In the genomic region with DNA sequence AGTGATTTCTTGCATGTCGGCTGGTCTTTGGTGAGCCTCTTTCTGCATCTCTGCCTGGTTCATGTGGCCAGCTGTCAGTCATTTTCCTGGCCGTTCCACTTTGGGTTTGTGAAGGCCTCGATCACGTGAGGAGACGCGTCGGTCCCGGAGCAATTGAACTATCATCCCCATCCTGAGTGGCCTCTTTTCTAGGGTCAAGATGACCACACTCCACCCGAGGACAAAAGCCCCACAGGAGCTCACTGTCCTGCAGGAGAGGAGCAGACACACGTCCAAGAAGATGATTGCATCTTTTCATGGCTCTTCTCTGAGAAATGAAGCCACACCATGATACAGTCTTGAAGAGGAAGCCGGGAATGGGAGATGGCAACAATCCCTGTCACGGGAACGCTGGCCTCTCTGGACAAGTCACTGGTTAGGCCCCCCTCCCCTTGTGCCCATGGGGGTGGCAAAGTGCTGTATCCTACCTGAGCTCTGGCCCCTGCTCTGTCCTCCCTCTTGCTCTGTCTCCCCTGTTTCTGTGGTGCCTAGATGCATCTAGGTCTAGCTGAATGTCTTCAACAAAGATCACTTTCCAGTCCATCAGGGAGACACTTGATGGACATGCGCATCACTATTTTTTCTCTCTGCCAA, we compare ENCODE assay signal across 1 cellular context.
TF ChIP-seq lines count a peak whose summit lies in the region.

No MANE protein-coding gene starts in this region.

TF ChIP-seq in HEK293, 187 proteins besides CTCF, POLR2A, EP300 and RAD21:
- TF ChIP-seq, protein P1, sequence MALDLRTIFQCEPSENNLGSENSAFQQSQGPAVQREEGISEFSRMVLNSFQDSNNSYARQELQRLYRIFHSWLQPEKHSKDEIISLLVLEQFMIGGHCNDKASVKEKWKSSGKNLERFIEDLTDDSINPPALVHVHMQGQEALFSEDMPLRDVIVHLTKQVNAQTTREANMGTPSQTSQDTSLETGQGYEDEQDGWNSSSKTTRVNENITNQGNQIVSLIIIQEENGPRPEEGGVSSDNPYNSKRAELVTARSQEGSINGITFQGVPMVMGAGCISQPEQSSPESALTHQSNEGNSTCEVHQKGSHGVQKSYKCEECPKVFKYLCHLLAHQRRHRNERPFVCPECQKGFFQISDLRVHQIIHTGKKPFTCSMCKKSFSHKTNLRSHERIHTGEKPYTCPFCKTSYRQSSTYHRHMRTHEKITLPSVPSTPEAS (tag by site-specific recombination; IDR thresholded peaks at IDR 0.05): 0 out of 2 replicates have a peak, but pooled peaks have one; percentile 6
